In the genomic region with DNA sequence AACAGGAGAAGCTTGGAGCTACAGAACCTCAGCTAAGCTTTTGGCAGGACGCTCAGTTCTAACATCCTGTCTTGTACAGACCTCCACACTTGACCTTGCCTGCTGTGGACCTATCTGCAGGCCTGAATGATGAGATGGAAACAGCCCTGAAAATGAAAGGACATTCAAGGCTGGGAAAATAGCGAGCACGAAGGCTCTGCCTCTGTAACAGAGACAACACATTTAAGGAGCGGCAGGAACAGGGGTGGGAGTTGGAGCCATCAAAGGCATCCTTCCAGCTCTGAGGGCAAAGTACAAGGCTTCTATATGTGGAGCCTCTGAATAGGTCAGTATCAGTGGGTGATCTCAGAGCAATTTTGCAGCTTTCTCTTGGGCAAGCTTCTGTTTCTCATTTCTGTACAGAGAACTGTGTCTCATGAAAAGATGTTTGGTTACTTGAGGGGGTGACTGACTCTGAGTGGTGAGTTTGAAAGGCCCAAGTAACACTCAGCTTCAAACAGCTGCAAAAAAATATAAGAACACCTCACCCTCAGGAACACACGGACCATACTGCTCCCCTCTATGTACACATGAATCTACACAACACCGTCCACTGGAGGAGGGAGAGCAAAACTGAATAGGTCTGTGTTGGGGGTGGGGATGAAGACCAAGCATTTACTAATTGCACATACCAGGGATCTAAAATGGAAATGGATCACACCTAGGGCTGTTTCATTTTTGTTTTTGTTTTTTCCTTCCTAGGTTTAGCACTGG, we compare ENCODE assay signal across 16 cellular contexts.
DNase-seq lines count a peak whose midpoint lies in the region; ATAC-seq, FAIRE-seq and TF ChIP-seq lines count a peak whose summit lies in the region.
"Had no signal": no experiment of that assay in that cellular context is flagged by ENCODE, and none has a peak within 500 bp of the region (broad histone marks: within the 10 kb centered on the region; RNA-seq: fewer than 3 reads in every experiment).

No MANE protein-coding gene starts in this region.

- CTCF ChIA-PET in A549 (lab: Yijun Ruan, JAX) = interaction anchor here (1.0 to 1.7 kb wide), 3 partner anchors 8 to 340 kb away, joined by 3 to 6 read pairs (median 5); no protein-coding TSS in a partner anchor

- peaks cover 20% of the 10 kb centered on the region for H3K27me3 Mint-ChIP-seq in stimulated activated memory B cell treated with anti-CD40 and anti-IgM and Interleukin-4, amounts not matched to agents 10 μg/mL and 1 μg/mL and 100 μg/mL, for 72 hours

- H3K27me3 ChIP-seq in ovary = no peaks in the 10 kb centered on the region

- no peak for FAIRE-seq in A549 (lab: Jason Lieb, UNC)
- FAIRE-seq: A204.1 had no signal

- TF ChIP-seq RAD21 in A549 (conservative IDR thresholded peaks at IDR 0.05 in 1 of 2, IDR thresholded peaks at IDR 0.05 in 1 of 2) = no peak

- peak overlapping the region; percentile 35 for H3K4me2 ChIP-seq in A549

- TF ChIP-seq POLR2A in A549 (IDR thresholded peaks at IDR 0.05; ENCODE audit: low read length) (no peak), ovary (IDR thresholded peaks at IDR 0.05) (no peak)

- H3K4me3 Mint-ChIP-seq in stimulated activated memory B cell treated with anti-CD40 and anti-IgM and Interleukin-4, amounts not matched to agents 10 μg/mL and 1 μg/mL and 100 μg/mL, for 72 hours = no peak overlapping the region
- H3K4me3 Mint-ChIP-seq: T-helper 1 cell treated with Interleukin-12 subunit alpha and Interleukin-12 subunit beta and Interleukin-4 antibody, amounts not matched to agents 30 μg/mL and 1 μg/mL, for 36 hours had no signal

- H3K9me3 Mint-ChIP-seq in stimulated activated memory B cell treated with anti-CD40 and anti-IgM and Interleukin-4, amounts not matched to agents 10 μg/mL and 1 μg/mL and 100 μg/mL, for 72 hours = no peaks in the 10 kb centered on the region
- H3K9me3 Mint-ChIP-seq: T-helper 1 cell treated with Interleukin-12 subunit alpha and Interleukin-12 subunit beta and Interleukin-4 antibody, amounts not matched to agents 30 μg/mL and 1 μg/mL, for 36 hours had no signal

- intact Hi-C loops in left colon (cut with DNase I, micrococcal nuclease) = no loop called here
- intact Hi-C loops in ovary (cut with DNase I) = no loop called here

- H3K4me1 Mint-ChIP-seq in stimulated activated memory B cell treated with anti-CD40 and anti-IgM and Interleukin-4, amounts not matched to agents 10 μg/mL and 1 μg/mL and 100 μg/mL, for 72 hours = no peaks in the 10 kb centered on the region

- no peak for TF ChIP-seq CTCF in A549 (IDR thresholded peaks at IDR 0.05)
- TF ChIP-seq CTCF in choroid plexus epithelial cell (conservative IDR thresholded peaks at IDR 0.05; ENCODE audit: low read depth, low read length) = no peak
- TF ChIP-seq CTCF in ovary (IDR thresholded peaks at IDR 0.05) = no peak

- DNase-seq in A549 (ENCODE audit: low read depth in 1 of 2, low spot score in 1 of 2) (no peak), choroid plexus epithelial cell (ENCODE audit: low read depth) (peak; percentile 90), left colon (peak in 1 of 2 donors; percentile 23), ovary (peak; percentile 41 to 66 (median 55)), AG20443 (ENCODE audit: low spot score) (no peak), substantia nigra (lab: John Stamatoyannopoulos, UW) (no peak), NCI-H128 (lab: John Stamatoyannopoulos, UW; ENCODE audit: unreplicated experiment) (no peak)
- DNase-seq: activated CD4-positive, alpha-beta T cell treated with anti-CD3 and anti-CD28 coated beads for 1 hour; amniotic stem cell; COR-L47; effector CD8-positive, alpha-beta T cell; NCI-H345; retina had no signal

- H3K4me3 ChIP-seq in A549 = no peak overlapping the region
- no peak overlapping the region for H3K4me3 ChIP-seq in choroid plexus epithelial cell (ENCODE audit: low read depth, low read length)
- no peak overlapping the region for H3K4me3 ChIP-seq in ovary

- no peaks in the 10 kb centered on the region for H3K36me3 ChIP-seq in ovary

- POLR2A ChIA-PET in A549 (lab: Yijun Ruan, JAX) = no interaction called here

- 83% methylated on average over 6 of the region's 6 CpGs for WGBS in A549 (ENCODE audit: missing lambda C conversion rate)
- 15 to 20% (median 18%) methylated on average over 6 of the region's 6 CpGs for WGBS in ovary, 3 donors

- no peak overlapping the region for H3K27ac Mint-ChIP-seq in stimulated activated memory B cell treated with anti-CD40 and anti-IgM and Interleukin-4, amounts not matched to agents 10 μg/mL and 1 μg/mL and 100 μg/mL, for 72 hours
- H3K27ac Mint-ChIP-seq: T-helper 1 cell treated with Interleukin-12 subunit alpha and Interleukin-12 subunit beta and Interleukin-4 antibody, amounts not matched to agents 30 μg/mL and 1 μg/mL, for 36 hours had no signal

- peaks cover 32% of the 10 kb centered on the region for H3K4me1 ChIP-seq in A549
- peaks cover 18% of the 10 kb centered on the region for H3K4me1 ChIP-seq in ovary (ENCODE audit: insufficient read depth)

- ATAC-seq in A549 (peak in 1 of 2 experiments; percentile 46; a peak in 3 of 6 replicates), left colon (peak; percentile 98)
- ATAC-seq in stimulated activated memory B cell treated with anti-CD40 and anti-IgM and Interleukin-4, amounts not matched to agents 10 μg/mL and 1 μg/mL and 100 μg/mL, for 72 hours = no peak

- peak overlapping the region; percentile 12 to 57; a peak in 5 of 6 replicates for H3K27ac ChIP-seq in A549
- peak overlapping the region in 1 of 2 donors; percentile 68 for H3K27ac ChIP-seq in ovary
- no peak overlapping the region for H3K27ac ChIP-seq in substantia nigra (ENCODE audit: low read depth, low read length, poor library complexity, severe bottlenecking)

- no peak for TF ChIP-seq EP300 in A549 (IDR thresholded peaks at IDR 0.05)
- no peak for TF ChIP-seq EP300 in ovary (IDR thresholded peaks at IDR 0.05)

- no peaks in the 10 kb centered on the region for H3K36me3 Mint-ChIP-seq in stimulated activated memory B cell treated with anti-CD40 and anti-IgM and Interleukin-4, amounts not matched to agents 10 μg/mL and 1 μg/mL and 100 μg/mL, for 72 hours

- H3K9me3 ChIP-seq in A549 (no peaks in the 10 kb centered on the region; the same call in 2 of the 3 replicates), ovary (no peaks in the 10 kb centered on the region)

TF ChIP-seq in A549, 52 proteins besides CTCF, POLR2A, EP300 and RAD21 (continues in another document):
- TF ChIP-seq FOSB (CRISPR knock-in tag; IDR thresholded peaks at IDR 0.05) (no peak), HOXB13 (CRISPR knock-in tag; IDR thresholded peaks at IDR 0.05; ENCODE audit: low read depth) (no peak), CEBPB (IDR thresholded peaks at IDR 0.05) (no peak), JUNB (IDR thresholded peaks at IDR 0.05) (no peak), ZC3H11A (IDR thresholded peaks at IDR 0.05) (no peak), EHF (CRISPR knock-in tag; IDR thresholded peaks at IDR 0.05) (no peak), NPAS2 (CRISPR knock-in tag; IDR thresholded peaks at IDR 0.05; ENCODE audit: borderline replicate concordance) (no peak), SMC3 (IDR thresholded peaks at IDR 0.05) (no peak), KDM1A (IDR thresholded peaks at IDR 0.05; ENCODE audit: low read depth) (no peak), FOSL2 (IDR thresholded peaks at IDR 0.05) (no peak), FOSL2 (CRISPR knock-in tag; IDR thresholded peaks at IDR 0.05) (no peak), MAFK (IDR thresholded peaks at IDR 0.05; ENCODE audit: partially characterized antibody) (no peak), HDAC2 (IDR thresholded peaks at IDR 0.05) (no peak)
- TF ChIP-seq, protein P1, sequence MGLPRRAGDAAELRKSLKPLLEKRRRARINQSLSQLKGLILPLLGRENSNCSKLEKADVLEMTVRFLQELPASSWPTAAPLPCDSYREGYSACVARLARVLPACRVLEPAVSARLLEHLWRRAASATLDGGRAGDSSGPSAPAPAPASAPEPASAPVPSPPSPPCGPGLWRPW (IDR thresholded peaks at IDR 0.05) = no peak
- TF ChIP-seq, protein P2, sequence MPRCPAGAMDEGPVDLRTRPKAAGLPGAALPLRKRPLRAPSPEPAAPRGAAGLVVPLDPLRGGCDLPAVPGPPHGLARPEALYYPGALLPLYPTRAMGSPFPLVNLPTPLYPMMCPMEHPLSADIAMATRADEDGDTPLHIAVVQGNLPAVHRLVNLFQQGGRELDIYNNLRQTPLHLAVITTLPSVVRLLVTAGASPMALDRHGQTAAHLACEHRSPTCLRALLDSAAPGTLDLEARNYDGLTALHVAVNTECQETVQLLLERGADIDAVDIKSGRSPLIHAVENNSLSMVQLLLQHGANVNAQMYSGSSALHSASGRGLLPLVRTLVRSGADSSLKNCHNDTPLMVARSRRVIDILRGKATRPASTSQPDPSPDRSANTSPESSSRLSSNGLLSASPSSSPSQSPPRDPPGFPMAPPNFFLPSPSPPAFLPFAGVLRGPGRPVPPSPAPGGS (IDR thresholded peaks at IDR 0.05) = no peak
- TF ChIP-seq, protein P3, sequence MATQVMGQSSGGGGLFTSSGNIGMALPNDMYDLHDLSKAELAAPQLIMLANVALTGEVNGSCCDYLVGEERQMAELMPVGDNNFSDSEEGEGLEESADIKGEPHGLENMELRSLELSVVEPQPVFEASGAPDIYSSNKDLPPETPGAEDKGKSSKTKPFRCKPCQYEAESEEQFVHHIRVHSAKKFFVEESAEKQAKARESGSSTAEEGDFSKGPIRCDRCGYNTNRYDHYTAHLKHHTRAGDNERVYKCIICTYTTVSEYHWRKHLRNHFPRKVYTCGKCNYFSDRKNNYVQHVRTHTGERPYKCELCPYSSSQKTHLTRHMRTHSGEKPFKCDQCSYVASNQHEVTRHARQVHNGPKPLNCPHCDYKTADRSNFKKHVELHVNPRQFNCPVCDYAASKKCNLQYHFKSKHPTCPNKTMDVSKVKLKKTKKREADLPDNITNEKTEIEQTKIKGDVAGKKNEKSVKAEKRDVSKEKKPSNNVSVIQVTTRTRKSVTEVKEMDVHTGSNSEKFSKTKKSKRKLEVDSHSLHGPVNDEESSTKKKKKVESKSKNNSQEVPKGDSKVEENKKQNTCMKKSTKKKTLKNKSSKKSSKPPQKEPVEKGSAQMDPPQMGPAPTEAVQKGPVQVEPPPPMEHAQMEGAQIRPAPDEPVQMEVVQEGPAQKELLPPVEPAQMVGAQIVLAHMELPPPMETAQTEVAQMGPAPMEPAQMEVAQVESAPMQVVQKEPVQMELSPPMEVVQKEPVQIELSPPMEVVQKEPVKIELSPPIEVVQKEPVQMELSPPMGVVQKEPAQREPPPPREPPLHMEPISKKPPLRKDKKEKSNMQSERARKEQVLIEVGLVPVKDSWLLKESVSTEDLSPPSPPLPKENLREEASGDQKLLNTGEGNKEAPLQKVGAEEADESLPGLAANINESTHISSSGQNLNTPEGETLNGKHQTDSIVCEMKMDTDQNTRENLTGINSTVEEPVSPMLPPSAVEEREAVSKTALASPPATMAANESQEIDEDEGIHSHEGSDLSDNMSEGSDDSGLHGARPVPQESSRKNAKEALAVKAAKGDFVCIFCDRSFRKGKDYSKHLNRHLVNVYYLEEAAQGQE (IDR thresholded peaks at IDR 0.05) = no peak

Comparison
In these comparisons a context has a peak if more than half of its experiments do, and no peak if none do; other contexts are left out.
1. DNase-seq: peak in choroid plexus epithelial cell (single experiment) and ovary (5 of 5); none in A549 (0 of 2), AG20443 (single experiment), substantia nigra (0 of 49) and NCI-H128 (single experiment).